1 cellular context compared by ENCODE assay signal in the genomic region with DNA sequence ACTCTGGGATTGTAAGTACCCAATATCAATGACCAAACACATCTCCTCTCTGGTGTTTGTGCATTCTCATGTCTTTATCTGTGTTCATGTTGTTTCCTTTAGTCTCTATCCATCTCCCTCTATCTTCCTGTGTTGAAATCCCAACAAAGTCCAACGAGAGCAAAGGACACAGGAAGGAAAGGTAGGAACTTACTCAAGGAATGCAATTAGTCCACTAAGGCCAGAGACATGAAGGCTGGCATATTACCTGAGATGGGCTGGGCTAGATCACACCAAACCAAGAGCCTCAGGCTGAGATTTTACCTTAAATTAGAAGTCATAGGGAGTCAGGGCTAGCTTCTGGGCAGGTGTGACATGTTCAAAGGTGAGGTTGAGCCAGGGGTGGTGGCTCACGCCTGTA.
A peak's percentile ranks its signal among the peaks of the same experiment; 100 is the strongest.
TF ChIP-seq lines count a peak whose summit lies in the region.

No MANE protein-coding gene starts in this region.

TF ChIP-seq in HepG2, 621 proteins besides CTCF, POLR2A, EP300 and RAD21 (continued from another document and continues in another):
- TF ChIP-seq ZBTB42 (CRISPR knock-in tag; IDR thresholded peaks at IDR 0.05) = no peak
- peak; percentile 81 for TF ChIP-seq PPARG (CRISPR knock-in tag; conservative IDR thresholded peaks at IDR 0.05)
- no peak for TF ChIP-seq ZNF788 (CRISPR knock-in tag; IDR thresholded peaks at IDR 0.05; ENCODE audit: borderline replicate concordance)
- no peak for TF ChIP-seq ZSCAN31 (CRISPR knock-in tag; IDR thresholded peaks at IDR 0.05; ENCODE audit: low read depth)
- TF ChIP-seq ZNF318 (CRISPR knock-in tag; IDR thresholded peaks at IDR 0.05) = no peak
- TF ChIP-seq ZNF710 (CRISPR knock-in tag; IDR thresholded peaks at IDR 0.05; ENCODE audit: borderline replicate concordance) = peak; percentile 92
- TF ChIP-seq HMG20A (CRISPR knock-in tag; IDR thresholded peaks at IDR 0.05; ENCODE audit: borderline replicate concordance) = no peak
- no peak for TF ChIP-seq ARID4A (CRISPR knock-in tag; IDR thresholded peaks at IDR 0.05; ENCODE audit: borderline replicate concordance)
- no peak for TF ChIP-seq TCF7L2 (IDR thresholded peaks at IDR 0.05; ENCODE audit: low read depth, low read length)
- peak; percentile 83 for TF ChIP-seq MED1 (CRISPR knock-in tag; IDR thresholded peaks at IDR 0.05)
- TF ChIP-seq, protein P1, sequence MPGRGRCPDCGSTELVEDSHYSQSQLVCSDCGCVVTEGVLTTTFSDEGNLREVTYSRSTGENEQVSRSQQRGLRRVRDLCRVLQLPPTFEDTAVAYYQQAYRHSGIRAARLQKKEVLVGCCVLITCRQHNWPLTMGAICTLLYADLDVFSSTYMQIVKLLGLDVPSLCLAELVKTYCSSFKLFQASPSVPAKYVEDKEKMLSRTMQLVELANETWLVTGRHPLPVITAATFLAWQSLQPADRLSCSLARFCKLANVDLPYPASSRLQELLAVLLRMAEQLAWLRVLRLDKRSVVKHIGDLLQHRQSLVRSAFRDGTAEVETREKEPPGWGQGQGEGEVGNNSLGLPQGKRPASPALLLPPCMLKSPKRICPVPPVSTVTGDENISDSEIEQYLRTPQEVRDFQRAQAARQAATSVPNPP (CRISPR knock-in tag; IDR thresholded peaks at IDR 0.05) = no peak
- no peak for TF ChIP-seq ZSCAN9 (CRISPR knock-in tag; IDR thresholded peaks at IDR 0.05; ENCODE audit: borderline replicate concordance)
- no peak; the same call in 1 of the 2 replicates for TF ChIP-seq ZMYM3 (CRISPR knock-in tag; IDR thresholded peaks at IDR 0.05)
- no peak for TF ChIP-seq FOXC1 (CRISPR knock-in tag; IDR thresholded peaks at IDR 0.05; ENCODE audit: borderline replicate concordance)
- TF ChIP-seq MIER2 (CRISPR knock-in tag; IDR thresholded peaks at IDR 0.05) = peak; percentile 51; the same call in 1 of the 2 replicates
- TF ChIP-seq MEF2D (CRISPR knock-in tag; IDR thresholded peaks at IDR 0.05) = no peak
- TF ChIP-seq KLF6 (CRISPR knock-in tag; IDR thresholded peaks at IDR 0.05) = no peak
- peak; percentile 67 for TF ChIP-seq GATAD2A (CRISPR knock-in tag; IDR thresholded peaks at IDR 0.05)
- TF ChIP-seq SP5 (CRISPR knock-in tag; IDR thresholded peaks at IDR 0.05; ENCODE audit: borderline replicate concordance, low read depth) = peak; percentile 14; the same call in 1 of the 2 replicates
- TF ChIP-seq, protein P2, sequence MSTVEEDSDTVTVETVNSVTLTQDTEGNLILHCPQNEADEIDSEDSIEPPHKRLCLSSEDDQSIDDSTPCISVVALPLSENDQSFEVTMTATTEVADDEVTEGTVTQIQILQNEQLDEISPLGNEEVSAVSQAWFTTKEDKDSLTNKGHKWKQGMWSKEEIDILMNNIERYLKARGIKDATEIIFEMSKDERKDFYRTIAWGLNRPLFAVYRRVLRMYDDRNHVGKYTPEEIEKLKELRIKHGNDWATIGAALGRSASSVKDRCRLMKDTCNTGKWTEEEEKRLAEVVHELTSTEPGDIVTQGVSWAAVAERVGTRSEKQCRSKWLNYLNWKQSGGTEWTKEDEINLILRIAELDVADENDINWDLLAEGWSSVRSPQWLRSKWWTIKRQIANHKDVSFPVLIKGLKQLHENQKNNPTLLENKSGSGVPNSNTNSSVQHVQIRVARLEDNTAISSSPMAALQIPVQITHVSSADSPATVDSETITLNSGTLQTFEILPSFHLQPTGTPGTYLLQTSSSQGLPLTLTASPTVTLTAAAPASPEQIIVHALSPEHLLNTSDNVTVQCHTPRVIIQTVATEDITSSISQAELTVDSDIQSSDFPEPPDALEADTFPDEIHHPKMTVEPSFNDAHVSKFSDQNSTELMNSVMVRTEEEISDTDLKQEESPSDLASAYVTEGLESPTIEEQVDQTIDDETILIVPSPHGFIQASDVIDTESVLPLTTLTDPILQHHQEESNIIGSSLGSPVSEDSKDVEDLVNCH (CRISPR knock-in tag; IDR thresholded peaks at IDR 0.05) = no peak
- no peak for TF ChIP-seq ZNF598 (CRISPR knock-in tag; IDR thresholded peaks at IDR 0.05; ENCODE audit: borderline replicate concordance)
- TF ChIP-seq KDM5B (CRISPR knock-in tag; IDR thresholded peaks at IDR 0.05; ENCODE audit: borderline replicate concordance) = no peak
- TF ChIP-seq ZNF629 (CRISPR knock-in tag; conservative IDR thresholded peaks at IDR 0.05) = no peak
- no peak for TF ChIP-seq ZNF709 (CRISPR knock-in tag; IDR thresholded peaks at IDR 0.05)
- TF ChIP-seq CEBPB (IDR thresholded peaks at IDR 0.05; ENCODE audit: borderline replicate concordance, low read depth, low read length) = 0 out of 2 replicates have a peak, but pooled peaks have one; percentile 6
- no peak for TF ChIP-seq ATF4 (CRISPR knock-in tag; IDR thresholded peaks at IDR 0.05)
- no peak for TF ChIP-seq ZNF260 (CRISPR knock-in tag; IDR thresholded peaks at IDR 0.05; ENCODE audit: borderline replicate concordance, low read depth)
- TF ChIP-seq KDM5A (IDR thresholded peaks at IDR 0.05; ENCODE audit: borderline replicate concordance, low read length) = no peak
- TF ChIP-seq, protein P3, sequence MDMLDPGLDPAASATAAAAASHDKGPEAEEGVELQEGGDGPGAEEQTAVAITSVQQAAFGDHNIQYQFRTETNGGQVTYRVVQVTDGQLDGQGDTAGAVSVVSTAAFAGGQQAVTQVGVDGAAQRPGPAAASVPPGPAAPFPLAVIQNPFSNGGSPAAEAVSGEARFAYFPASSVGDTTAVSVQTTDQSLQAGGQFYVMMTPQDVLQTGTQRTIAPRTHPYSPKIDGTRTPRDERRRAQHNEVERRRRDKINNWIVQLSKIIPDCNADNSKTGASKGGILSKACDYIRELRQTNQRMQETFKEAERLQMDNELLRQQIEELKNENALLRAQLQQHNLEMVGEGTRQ (IDR thresholded peaks at IDR 0.05; ENCODE audit: low read depth, low read length) = no peak
- TF ChIP-seq, protein P3 (CRISPR knock-in tag; IDR thresholded peaks at IDR 0.05; ENCODE audit: borderline replicate concordance) = no peak
- TF ChIP-seq ETS1 (CRISPR knock-in tag; IDR thresholded peaks at IDR 0.05) = no peak
- no peak for TF ChIP-seq NFRKB (IDR thresholded peaks at IDR 0.05)
